Comparison of ENCODE assay signal across 27 cellular contexts in genomic region chr18:23170137-23170536, GRCh38.
"Had no signal": no experiment of that assay in that cellular context is flagged by ENCODE, and none has a peak within 500 bp of the region (broad histone marks: within the 10 kb centered on the region; RNA-seq: fewer than 3 reads in every experiment).

No MANE protein-coding gene starts in this region.

- H3K4me3 ChIP-seq: gastrocnemius medialis, lung, sigmoid colon, smooth muscle cell, upper lobe of left lung had no signal

- H3K36me3 Mint-ChIP-seq: activated naive CD4-positive, alpha-beta T cell treated with anti-CD3 and anti-CD28 coated beads, Interleukin-2, amount 50 U/mL, for 72 hours; mesothelial cell of epicardium; natural killer cell had no signal

- H3K27ac Mint-ChIP-seq: activated CD4-positive, alpha-beta T cell treated with anti-CD3 and anti-CD28 coated beads, Interleukin-2, amount 10 ng/mL, durations not matched to agents 7 days and 5 days; activated CD8-positive, alpha-beta T cell treated with anti-CD3 and anti-CD28 coated beads for 36 hours; mesothelial cell of epicardium; natural killer cell; progenitor cell of endocrine pancreas; stimulated activated naive B cell treated with anti-CD40 and anti-IgM and Interleukin-4, amounts not matched to agents 10 μg/mL and 1 μg/mL and 100 μg/mL, for 72 hours; T-helper 17 cell had no signal

- H3K27me3 ChIP-seq: brain microvascular endothelial cell, gastrocnemius medialis, sigmoid colon, upper lobe of left lung had no signal

- H3K4me1 Mint-ChIP-seq: activated CD4-positive, alpha-beta T cell treated with anti-CD3 and anti-CD28 coated beads, Interleukin-2, amount 10 ng/mL, durations not matched to agents 7 days and 5 days; stimulated activated naive B cell treated with anti-CD40 and anti-IgM and Interleukin-4, amounts not matched to agents 10 μg/mL and 1 μg/mL and 100 μg/mL, for 72 hours had no signal

- H3K9me3 ChIP-seq: gastrocnemius medialis, sigmoid colon, upper lobe of left lung had no signal

- ATAC-seq: activated CD8-positive, alpha-beta T cell treated with anti-CD3 and anti-CD28 coated beads for 36 hours; activated naive CD4-positive, alpha-beta T cell treated with anti-CD3 and anti-CD28 coated beads, Interleukin-2, amount 50 U/mL, for 72 hours; effector memory CD8-positive, alpha-beta T cell; esophagus mucosa; gastrocnemius medialis; left colon; natural killer cell; stimulated activated naive B cell treated with anti-CD40 and anti-IgM and Interleukin-4, amounts not matched to agents 10 μg/mL and 1 μg/mL and 100 μg/mL, for 72 hours; T-helper 17 cell had no signal

- H3K27ac ChIP-seq: brain microvascular endothelial cell, gastrocnemius medialis, sigmoid colon, upper lobe of left lung, VCaP had no signal

- H3K9me3 Mint-ChIP-seq: activated CD4-positive, alpha-beta T cell treated with anti-CD3 and anti-CD28 coated beads, Interleukin-2, amount 10 ng/mL, durations not matched to agents 7 days and 5 days; activated CD8-positive, alpha-beta T cell treated with anti-CD3 and anti-CD28 coated beads for 36 hours; activated naive CD4-positive, alpha-beta T cell treated with anti-CD3 and anti-CD28 coated beads, Interleukin-2, amount 50 U/mL, for 72 hours; effector memory CD8-positive, alpha-beta T cell; mesothelial cell of epicardium; natural killer cell; stimulated activated naive B cell treated with anti-CD40 and anti-IgM and Interleukin-4, amounts not matched to agents 10 μg/mL and 1 μg/mL and 100 μg/mL, for 72 hours had no signal

- H3K4me3 Mint-ChIP-seq: activated CD4-positive, alpha-beta T cell treated with anti-CD3 and anti-CD28 coated beads, Interleukin-2, amount 10 ng/mL, durations not matched to agents 7 days and 5 days; activated CD8-positive, alpha-beta T cell treated with anti-CD3 and anti-CD28 coated beads for 36 hours; effector memory CD8-positive, alpha-beta T cell; mesothelial cell of epicardium; natural killer cell; stimulated activated naive B cell treated with anti-CD40 and anti-IgM and Interleukin-4, amounts not matched to agents 10 μg/mL and 1 μg/mL and 100 μg/mL, for 72 hours; T-helper 17 cell had no signal

- H3K4me1 ChIP-seq: gastrocnemius medialis, sigmoid colon had no signal

- H3K27me3 Mint-ChIP-seq: stimulated activated naive B cell treated with anti-CD40 and anti-IgM and Interleukin-4, amounts not matched to agents 10 μg/mL and 1 μg/mL and 100 μg/mL, for 72 hours had no signal

- DNase-seq: activated CD4-positive, alpha-beta T cell treated with anti-CD3 and anti-CD28 coated beads, Interleukin-2, amount 10 ng/mL, durations not matched to agents 7 days and 5 days; activated CD4-positive, CD25-positive, alpha-beta regulatory T cell treated with anti-CD3 and anti-CD28 coated beads, Interleukin-2, amount 50 U/mL, for 72 hours; activated CD8-positive, alpha-beta T cell treated with anti-CD3 and anti-CD28 coated beads for 36 hours; activated T-cell treated with anti-CD3 and anti-CD28 coated beads, Interleukin-2, amount 50 U/mL, for 1 hour; aorta; brain microvascular endothelial cell; central memory CD4-positive, alpha-beta T cell; effector memory CD8-positive, alpha-beta T cell; gastrocnemius medialis; hypothalamus; left colon; natural killer cell; retina; stimulated activated CD4-positive, alpha-beta T cell treated with anti-CD3 and anti-CD28 coated beads, Interleukin-2, amount 100 ng/mL, for 48 hours; stimulated activated CD8-positive, alpha-beta memory T cell treated with anti-CD3 and anti-CD28 coated beads, Interleukin-4, amount 100 ng/mL, for 48 hours; stimulated activated naive B cell treated with anti-CD40 and anti-IgM and Interleukin-4, amounts not matched to agents 10 μg/mL and 1 μg/mL and 100 μg/mL, for 72 hours; SW 1271; T-helper 17 cell; upper lobe of left lung had no signal

- H3K36me3 ChIP-seq: brain microvascular endothelial cell, gastrocnemius medialis, sigmoid colon, upper lobe of left lung had no signal
